8 cellular contexts compared by ENCODE assay signal in genomic region chr22:27331526-27332281, GRCh38.
A peak's percentile ranks its signal among the peaks of the same experiment; 100 is the strongest.
DNase-seq lines count a peak whose midpoint lies in the region; ATAC-seq and TF ChIP-seq lines count a peak whose summit lies in the region.

No MANE protein-coding gene starts in this region.

- DNase-seq in CD14-positive monocyte (ENCODE audit: low spot score) (no peak), NAMALWA (ENCODE audit: low spot score) (peak; percentile 9), epithelial cell of proximal tubule (ENCODE audit: low read depth) (no peak), nephron progenitor cell (peak; percentile 55)
- no peak for DNase-seq in CD4-positive, alpha-beta memory T cell

- H3K4me3 ChIP-seq in epithelial cell of proximal tubule (ENCODE audit: low read depth, low read length) = no peak overlapping the region
- H3K4me3 ChIP-seq in CD4-positive, alpha-beta memory T cell (ENCODE audit: low read length in 2 of 2) = no peak overlapping the region

- no peak overlapping the region for H3K27ac ChIP-seq in CD4-positive, alpha-beta memory T cell (ENCODE audit: low read depth, low read length)

- POLR2A ChIA-PET in CD4-positive, alpha-beta memory T cell (lab: Charles Lee; ENCODE audit: partially characterized antibody) = no interaction called here

- CTCF ChIA-PET in CD4-positive, alpha-beta memory T cell (lab: Charles Lee; ENCODE audit: partially characterized antibody) = no interaction called here

- no peaks in the 10 kb centered on the region for H3K9me3 ChIP-seq in CD4-positive, alpha-beta memory T cell (ENCODE audit: control insufficient read depth in 1 of 2, low read length in 2 of 2)

- no peaks in the 10 kb centered on the region for H3K36me3 ChIP-seq in CD4-positive, alpha-beta memory T cell (ENCODE audit: insufficient read depth, low read length)

- peaks cover 2 to 15% (median 11%) of the 10 kb centered on the region in 3 donors for H3K27me3 Mint-ChIP-seq in CD14-positive monocyte (ENCODE audit: low read depth in 3 of 3)
- peaks cover 70% of the 10 kb centered on the region for H3K27me3 Mint-ChIP-seq in nephron progenitor cell (ENCODE audit: low read depth, poor library complexity)
- H3K27me3 Mint-ChIP-seq in CD4-positive, alpha-beta memory T cell = peaks cover 6 to 22% of the 10 kb centered on the region in 2 donors

- H3K9me3 Mint-ChIP-seq in CD14-positive monocyte (peaks cover 0 to 11% (median 3%) of the 10 kb centered on the region in 7 donors), nephron progenitor cell (no peaks in the 10 kb centered on the region)
- peaks cover 0 to 4% (median 0%) of the 10 kb centered on the region in 8 donors for H3K9me3 Mint-ChIP-seq in CD4-positive, alpha-beta memory T cell

- H3K27me3 ChIP-seq in CD4-positive, alpha-beta memory T cell (ENCODE audit: insufficient read depth, low read length) = peaks cover 8% of the 10 kb centered on the region

- H3K36me3 Mint-ChIP-seq in CD14-positive monocyte (no peaks in the 10 kb centered on the region), nephron progenitor cell (ENCODE audit: low read depth) (no peaks in the 10 kb centered on the region)
- H3K36me3 Mint-ChIP-seq in CD4-positive, alpha-beta memory T cell = no peaks in the 10 kb centered on the region

- intact Hi-C loops in CD14-positive monocyte (cut with micrococcal nuclease) = no loop called here
- intact Hi-C loops in CD4-positive, alpha-beta memory T cell (cut with micrococcal nuclease) = no loop called here

- ATAC-seq in HG03196 (IDR thresholded peaks at IDR 0.05; ENCODE audit: unreplicated experiment) = no peak
- ATAC-seq in GM21360 (IDR thresholded peaks at IDR 0.05; ENCODE audit: unreplicated experiment) = no peak
- no peak for ATAC-seq in GM21529 (IDR thresholded peaks at IDR 0.05; ENCODE audit: unreplicated experiment)

- H3K27ac Mint-ChIP-seq in CD14-positive monocyte = peak overlapping the region in 1 of 7 donors; percentile 65
- H3K27ac Mint-ChIP-seq in nephron progenitor cell = no peak overlapping the region
- no peak overlapping the region for H3K27ac Mint-ChIP-seq in CD4-positive, alpha-beta memory T cell

- peak overlapping the region; percentile 34 to 65 for H3K4me3 Mint-ChIP-seq in CD14-positive monocyte
- H3K4me3 Mint-ChIP-seq in nephron progenitor cell = no peak overlapping the region
- no peak overlapping the region for H3K4me3 Mint-ChIP-seq in CD4-positive, alpha-beta memory T cell

- H3K4me1 Mint-ChIP-seq in CD14-positive monocyte (peaks cover 14% of the 10 kb centered on the region), nephron progenitor cell (peaks cover 33% of the 10 kb centered on the region)
- no peaks in the 10 kb centered on the region for H3K4me1 Mint-ChIP-seq in CD4-positive, alpha-beta memory T cell

- no peaks in the 10 kb centered on the region for H3K4me1 ChIP-seq in CD4-positive, alpha-beta memory T cell (ENCODE audit: insufficient read depth, low read length)

- TF ChIP-seq CTCF in CD14-positive monocyte (IDR thresholded peaks at IDR 0.05) (peak; percentile 22), epithelial cell of proximal tubule (conservative IDR thresholded peaks at IDR 0.05; ENCODE audit: low read depth, low read length) (peak; percentile 67), nephron progenitor cell (IDR thresholded peaks at IDR 0.05) (peak; percentile 42)

Comparison
In these comparisons a context has a peak if more than half of its experiments do, and no peak if none do; other contexts are left out.
1. DNase-seq: peak in NAMALWA (single experiment) and nephron progenitor cell (single experiment); none in CD14-positive monocyte (single experiment), epithelial cell of proximal tubule (single experiment) and CD4-positive, alpha-beta memory T cell (0 of 5).
2. H3K4me3 Mint-ChIP-seq: peak in CD14-positive monocyte (2 of 2); none in nephron progenitor cell (single experiment) and CD4-positive, alpha-beta memory T cell (0 of 8).
3. Peak in every context shown above with its lines, with median percentiles within 50 percentile points of each other: CTCF ChIP-seq.